Comparison of ENCODE assay signal across 1 cellular context in genomic region chr14:24430682-24431568, GRCh38.
TF ChIP-seq lines count a peak whose summit lies in the region.

No MANE protein-coding gene starts in this region.

TF ChIP-seq in HEK293, 187 proteins besides CTCF, POLR2A, EP300 and RAD21 (continued from another document):
- TF ChIP-seq ZNF518A (tag by site-specific recombination; conservative IDR thresholded peaks at IDR 0.05; ENCODE audit: low read depth), result no peak
- peak; percentile 52 for TF ChIP-seq SCRT2 (tag by site-specific recombination; IDR thresholded peaks at IDR 0.05)
- no peak for TF ChIP-seq ZNF624 (tag by site-specific recombination; IDR thresholded peaks at IDR 0.05)
- 0 out of 2 replicates have a peak, but pooled peaks have one; percentile 29 for TF ChIP-seq PATZ1 (tag by site-specific recombination; IDR thresholded peaks at IDR 0.05)
- no peak for TF ChIP-seq ZNF792 (tag by site-specific recombination; IDR thresholded peaks at IDR 0.05)
- no peak for TF ChIP-seq ZNF707 (tag by site-specific recombination; IDR thresholded peaks at IDR 0.05)
- TF ChIP-seq, protein P1, sequence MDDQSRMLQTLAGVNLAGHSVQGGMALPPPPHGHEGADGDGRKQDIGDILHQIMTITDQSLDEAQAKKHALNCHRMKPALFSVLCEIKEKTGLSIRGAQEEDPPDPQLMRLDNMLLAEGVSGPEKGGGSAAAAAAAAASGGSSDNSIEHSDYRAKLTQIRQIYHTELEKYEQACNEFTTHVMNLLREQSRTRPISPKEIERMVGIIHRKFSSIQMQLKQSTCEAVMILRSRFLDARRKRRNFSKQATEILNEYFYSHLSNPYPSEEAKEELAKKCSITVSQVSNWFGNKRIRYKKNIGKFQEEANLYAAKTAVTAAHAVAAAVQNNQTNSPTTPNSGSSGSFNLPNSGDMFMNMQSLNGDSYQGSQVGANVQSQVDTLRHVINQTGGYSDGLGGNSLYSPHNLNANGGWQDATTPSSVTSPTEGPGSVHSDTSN (CRISPR knock-in tag; IDR thresholded peaks at IDR 0.05), result no peak
- TF ChIP-seq, protein P2, sequence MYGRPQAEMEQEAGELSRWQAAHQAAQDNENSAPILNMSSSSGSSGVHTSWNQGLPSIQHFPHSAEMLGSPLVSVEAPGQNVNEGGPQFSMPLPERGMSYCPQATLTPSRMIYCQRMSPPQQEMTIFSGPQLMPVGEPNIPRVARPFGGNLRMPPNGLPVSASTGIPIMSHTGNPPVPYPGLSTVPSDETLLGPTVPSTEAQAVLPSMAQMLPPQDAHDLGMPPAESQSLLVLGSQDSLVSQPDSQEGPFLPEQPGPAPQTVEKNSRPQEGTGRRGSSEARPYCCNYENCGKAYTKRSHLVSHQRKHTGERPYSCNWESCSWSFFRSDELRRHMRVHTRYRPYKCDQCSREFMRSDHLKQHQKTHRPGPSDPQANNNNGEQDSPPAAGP (tag by site-specific recombination; IDR thresholded peaks at IDR 0.05), result no peak
- TF ChIP-seq ZNF302 (tag by site-specific recombination; IDR thresholded peaks at IDR 0.05; ENCODE audit: low read depth), result no peak
- no peak for TF ChIP-seq ZNF416 (tag by site-specific recombination; IDR thresholded peaks at IDR 0.05)
- TF ChIP-seq ZNF514 (tag by site-specific recombination; IDR thresholded peaks at IDR 0.05), result no peak
- TF ChIP-seq ZNF473 (tag by site-specific recombination; IDR thresholded peaks at IDR 0.05), result no peak
- TF ChIP-seq, protein P3, sequence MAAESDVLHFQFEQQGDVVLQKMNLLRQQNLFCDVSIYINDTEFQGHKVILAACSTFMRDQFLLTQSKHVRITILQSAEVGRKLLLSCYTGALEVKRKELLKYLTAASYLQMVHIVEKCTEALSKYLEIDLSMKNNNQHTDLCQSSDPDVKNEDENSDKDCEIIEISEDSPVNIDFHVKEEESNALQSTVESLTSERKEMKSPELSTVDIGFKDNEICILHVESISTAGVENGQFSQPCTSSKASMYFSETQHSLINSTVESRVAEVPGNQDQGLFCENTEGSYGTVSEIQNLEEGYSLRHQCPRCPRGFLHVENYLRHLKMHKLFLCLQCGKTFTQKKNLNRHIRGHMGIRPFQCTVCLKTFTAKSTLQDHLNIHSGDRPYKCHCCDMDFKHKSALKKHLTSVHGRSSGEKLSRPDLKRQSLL (tag by site-specific recombination; IDR thresholded peaks at IDR 0.05), result peak; percentile 75
TF ChIP-seq in HEK293: peak in this region for 4.
